8 cellular contexts compared by ENCODE assay signal in genomic region chr3:84958495-84959469, GRCh38. TPM values are rescaled to one million over a fixed set of nuclear protein-coding genes. Genes with fewer than 3 reads are reported as not detected.
DNase-seq lines count a peak whose midpoint lies in the region; ATAC-seq and TF ChIP-seq lines count a peak whose summit lies in the region.

Gene CADM2, plus strand, starts transcription at chr3:84958989.

- peak within 1 kb of the TSS; percentile 58 for H3K27ac ChIP-seq in mesodermal cell (ENCODE audit: low read depth, low read length, severe bottlenecking)

- TF ChIP-seq CTCF in BE2C (IDR thresholded peaks at IDR 0.05; ENCODE audit: low read depth, low read length): peak; percentile 29
- peak; percentile 32 for TF ChIP-seq CTCF in epithelial cell of esophagus (IDR thresholded peaks at IDR 0.05; ENCODE audit: insufficient read depth, low read depth, low read length, missing control alignments)

- H3K4me3 ChIP-seq in BE2C (ENCODE audit: low read depth, low read length) (peak within 1 kb of the TSS; percentile 88), epithelial cell of esophagus (ENCODE audit: low read length) (peak within 1 kb of the TSS; percentile 61), mesodermal cell (ENCODE audit: extremely low read depth, insufficient read depth, low read length, poor library complexity, severe bottlenecking) (peak within 1 kb of the TSS; percentile 56)

- H3K9me3 ChIP-seq in BE2C (no peaks in the 10 kb centered on the region), mesodermal cell (ENCODE audit: control insufficient read depth, low read length) (no peaks in the 10 kb centered on the region)

- no peaks in the 10 kb centered on the region; the same call in 1 of the 2 replicates for H3K4me1 ChIP-seq in BE2C
- peaks cover 4% of the 10 kb centered on the region for H3K4me1 ChIP-seq in mesodermal cell (ENCODE audit: control insufficient read depth, insufficient read depth, low read length, poor library complexity, severe bottlenecking)

- H3K27me3 ChIP-seq in BE2C: no peaks in the 10 kb centered on the region

- 1% methylated on average over 42 to 60 of the region's 70 CpGs for WGBS in mesodermal cell (ENCODE audit: insufficient coverage in 2 of 2), 2 experiments

- ATAC-seq in GM19328 (IDR thresholded peaks at IDR 0.05; ENCODE audit: unreplicated experiment): peak; percentile 58
- peak; percentile 84 for ATAC-seq in HG03457 (IDR thresholded peaks at IDR 0.05; ENCODE audit: unreplicated experiment)

- no peaks in the 10 kb centered on the region for H3K36me3 ChIP-seq in BE2C
- no peaks in the 10 kb centered on the region for H3K36me3 ChIP-seq in mesodermal cell (ENCODE audit: control insufficient read depth, insufficient read depth, low read length)

- DNase-seq in BE2C: peak; percentile 97
- peak; percentile 74 for DNase-seq in NCI-H774 (lab: John Stamatoyannopoulos, UW)
- DNase-seq in activated T-cell treated with anti-CD3 and anti-CD28 coated beads for 48 hours (ENCODE audit: low read depth): peak; percentile 66
- DNase-seq in epithelial cell of esophagus (ENCODE audit: low read depth): peak; percentile 90
- DNase-seq in stimulated activated CD8-positive, alpha-beta memory T cell treated with anti-CD3 and anti-CD28 coated beads, Interleukin-12 subunit alpha, Interleukin-12 subunit beta, amount 100 ng/mL, for 4 hours (ENCODE audit: low read depth): peak; percentile 19

RNA-seq across cellular contexts. Expression of gene CADM2, which starts in this region (rescaled TPM):
- polyA plus RNA-seq in BE2C (2012; ENCODE audit: insufficient read depth, insufficient read length, low read depth): 20.3 TPM
- 1.3 TPM for polyA plus RNA-seq in mesodermal cell (2013, experiment 1 of 2)
- polyA plus RNA-seq in mesodermal cell (2013, experiment 2 of 2): 0.81 TPM

Comparison
In these comparisons a context has a peak if more than half of its experiments do, and no peak if none do; other contexts are left out.
1. Peak in every context shown above with its lines: DNase-seq, ATAC-seq, H3K4me3 ChIP-seq and H3K27ac ChIP-seq.
2. DNase-seq: peak in every context shown above with its lines; median percentile 97 in BE2C; 90 in epithelial cell of esophagus; 74 in NCI-H774; 66 in activated T-cell treated with anti-CD3 and anti-CD28 coated beads for 48 hours; 19 in stimulated activated CD8-positive, alpha-beta memory T cell treated with anti-CD3 and anti-CD28 coated beads, Interleukin-12 subunit alpha, Interleukin-12 subunit beta, amount 100 ng/mL, for 4 hours.